30 cellular contexts compared by ENCODE assay signal in genomic region chr2:143833258-143833657, GRCh38.
"Had no signal": no experiment of that assay in that cellular context is flagged by ENCODE, and none has a peak within 500 bp of the region (broad histone marks: within the 10 kb centered on the region; RNA-seq: fewer than 3 reads in every experiment).

No MANE protein-coding gene starts in this region.

- DNase-seq: activated CD4-positive, alpha-beta memory T cell treated with anti-CD3 and anti-CD28 coated beads, Interleukin-2, amount 10 ng/mL, durations not matched to agents 7 days and 5 days; activated CD4-positive, alpha-beta T cell treated with anti-CD3 and anti-CD28 coated beads for 36 hours; activated CD4-positive, alpha-beta T cell treated with anti-CD3 and anti-CD28 coated beads, Interleukin-2, amount 10 ng/mL, durations not matched to agents 24 days and 14 days; activated CD4-positive, alpha-beta T cell treated with anti-CD3 and anti-CD28 coated beads, Interleukin-2, amount 50 U/mL, for 4 hours; activated CD4-positive, CD25-positive, alpha-beta regulatory T cell; activated CD4-positive, CD25-positive, alpha-beta regulatory T cell treated with anti-CD3 and anti-CD28 coated beads, Interleukin-2, amount 50 U/mL, for 72 hours; activated CD8-positive, alpha-beta memory T cell treated with anti-CD3 and anti-CD28 coated beads, Interleukin-2, amount 50 U/mL, for 48 hours; activated gamma-delta T cell; activated naive CD4-positive, alpha-beta T cell; activated naive CD4-positive, alpha-beta T cell treated with anti-CD3 and anti-CD28 coated beads, Interleukin-2, amount 10 ng/mL, durations not matched to agents 7 days and 5 days; activated naive CD8-positive, alpha-beta T cell treated with anti-CD3 and anti-CD28 coated beads, Interleukin-2, amount 10 ng/mL, durations not matched to agents 7 days and 5 days; activated T-cell treated with anti-CD3 and anti-CD28 coated beads for 4 hours; activated T-cell treated with anti-CD3 and anti-CD28 coated beads, Interleukin-2, amount 50 U/mL, for 24 hours; activated T-cell treated with anti-CD3 and anti-CD28 coated beads, Interleukin-2, amount 50 U/mL, for 72 hours; brain microvascular endothelial cell; dorsolateral prefrontal cortex; effector memory CD4-positive, alpha-beta T cell; endodermal cell; foreskin fibroblast; heart right ventricle; T-helper 1 cell; T-helper 17 cell; T1000; WERI-Rb-1 had no signal

- H3K9me3 Mint-ChIP-seq: activated naive CD4-positive, alpha-beta T cell treated with anti-CD3 and anti-CD28 coated beads, Interleukin-2, amount 10 ng/mL, durations not matched to agents 7 days and 5 days; central memory CD8-positive, alpha-beta T cell; dendritic cell treated with granulocyte-macrophage colony-stimulating factor and Interleukin-4, amounts not matched to agents 40 ng/mL and 50 ng/mL, for 4 days; endodermal cell; T-helper 2 cell treated with Interferon-gamma antibody and Interleukin-4, amounts not matched to agents 5 μg/mL and 100 μg/mL, for 36 hours had no signal

- H3K4me1 Mint-ChIP-seq: activated CD4-positive, alpha-beta memory T cell treated with anti-CD3 and anti-CD28 coated beads, Interleukin-2, amount 10 ng/mL, durations not matched to agents 7 days and 5 days; activated CD4-positive, alpha-beta T cell treated with anti-CD3 and anti-CD28 coated beads for 36 hours; activated CD4-positive, alpha-beta T cell treated with anti-CD3 and anti-CD28 coated beads, Interleukin-2, amount 10 ng/mL, durations not matched to agents 24 days and 14 days; activated naive CD4-positive, alpha-beta T cell treated with anti-CD3 and anti-CD28 coated beads, Interleukin-2, amount 10 ng/mL, durations not matched to agents 7 days and 5 days; activated naive CD8-positive, alpha-beta T cell treated with anti-CD3 and anti-CD28 coated beads, Interleukin-2, amount 10 ng/mL, durations not matched to agents 7 days and 5 days; central memory CD8-positive, alpha-beta T cell; T-helper 17 cell had no signal

- H3K4me3 ChIP-seq: coronary artery, dorsolateral prefrontal cortex, heart right ventricle had no signal

- H3K4me1 ChIP-seq: heart right ventricle had no signal

- H3K36me3 Mint-ChIP-seq: activated naive CD4-positive, alpha-beta T cell treated with anti-CD3 and anti-CD28 coated beads, Interleukin-2, amount 10 ng/mL, durations not matched to agents 7 days and 5 days; activated naive CD4-positive, alpha-beta T cell treated with anti-CD3 and anti-CD28 coated beads, Interleukin-2, amount 50 U/mL, for 72 hours; activated naive CD8-positive, alpha-beta T cell treated with anti-CD3 and anti-CD28 coated beads, Interleukin-2, amount 10 ng/mL, durations not matched to agents 7 days and 5 days had no signal

- H3K9me3 ChIP-seq: heart right ventricle had no signal

- H3K27me3 Mint-ChIP-seq: activated CD4-positive, alpha-beta memory T cell treated with anti-CD3 and anti-CD28 coated beads, Interleukin-2, amount 10 ng/mL, durations not matched to agents 7 days and 5 days; activated CD4-positive, alpha-beta T cell treated with anti-CD3 and anti-CD28 coated beads, Interleukin-2, amount 10 ng/mL, durations not matched to agents 24 days and 14 days; activated naive CD4-positive, alpha-beta T cell treated with anti-CD3 and anti-CD28 coated beads, Interleukin-2, amount 10 ng/mL, durations not matched to agents 7 days and 5 days; central memory CD8-positive, alpha-beta T cell; dendritic cell treated with granulocyte-macrophage colony-stimulating factor and Interleukin-4, amounts not matched to agents 40 ng/mL and 50 ng/mL, for 4 days had no signal

- H3K36me3 ChIP-seq: brain microvascular endothelial cell, heart right ventricle, WERI-Rb-1 had no signal

- H3K27me3 ChIP-seq: brain microvascular endothelial cell, dorsolateral prefrontal cortex, heart right ventricle had no signal

- ATAC-seq: activated CD4-positive, alpha-beta T cell treated with anti-CD3 and anti-CD28 coated beads for 36 hours; activated naive CD4-positive, alpha-beta T cell treated with anti-CD3 and anti-CD28 coated beads, Interleukin-2, amount 50 U/mL, for 72 hours; activated T-cell treated with anti-CD3 and anti-CD28 coated beads, Interleukin-2, amount 50 U/mL, for 72 hours; esophagus mucosa; heart right ventricle; T-helper 17 cell had no signal

- H3K27ac Mint-ChIP-seq: activated CD4-positive, alpha-beta memory T cell treated with anti-CD3 and anti-CD28 coated beads, Interleukin-2, amount 10 ng/mL, durations not matched to agents 7 days and 5 days; activated CD4-positive, alpha-beta T cell treated with anti-CD3 and anti-CD28 coated beads for 36 hours; activated CD4-positive, alpha-beta T cell treated with anti-CD3 and anti-CD28 coated beads, Interleukin-2, amount 10 ng/mL, durations not matched to agents 24 days and 14 days; activated naive CD4-positive, alpha-beta T cell treated with anti-CD3 and anti-CD28 coated beads, Interleukin-2, amount 10 ng/mL, durations not matched to agents 7 days and 5 days; activated naive CD4-positive, alpha-beta T cell treated with anti-CD3 and anti-CD28 coated beads, Interleukin-2, amount 50 U/mL, for 72 hours; activated naive CD8-positive, alpha-beta T cell treated with anti-CD3 and anti-CD28 coated beads, Interleukin-2, amount 10 ng/mL, durations not matched to agents 7 days and 5 days; activated T-cell treated with anti-CD3 and anti-CD28 coated beads, Interleukin-2, amount 50 U/mL, for 24 hours; activated T-cell treated with anti-CD3 and anti-CD28 coated beads, Interleukin-2, amount 50 U/mL, for 72 hours; dendritic cell treated with granulocyte-macrophage colony-stimulating factor and Interleukin-4, amounts not matched to agents 40 ng/mL and 50 ng/mL, for 4 days; endodermal cell; T-helper 17 cell; T-helper 2 cell treated with Interferon-gamma antibody and Interleukin-4, amounts not matched to agents 5 μg/mL and 100 μg/mL, for 36 hours had no signal

- H3K27ac ChIP-seq: brain microvascular endothelial cell, coronary artery, dorsolateral prefrontal cortex, heart right ventricle, WERI-Rb-1 had no signal

- H3K4me3 Mint-ChIP-seq: activated CD4-positive, alpha-beta memory T cell treated with anti-CD3 and anti-CD28 coated beads, Interleukin-2, amount 10 ng/mL, durations not matched to agents 7 days and 5 days; activated CD4-positive, alpha-beta T cell treated with anti-CD3 and anti-CD28 coated beads for 36 hours; activated CD4-positive, alpha-beta T cell treated with anti-CD3 and anti-CD28 coated beads, Interleukin-2, amount 10 ng/mL, durations not matched to agents 24 days and 14 days; activated naive CD4-positive, alpha-beta T cell treated with anti-CD3 and anti-CD28 coated beads, Interleukin-2, amount 10 ng/mL, durations not matched to agents 7 days and 5 days; activated naive CD8-positive, alpha-beta T cell treated with anti-CD3 and anti-CD28 coated beads, Interleukin-2, amount 10 ng/mL, durations not matched to agents 7 days and 5 days; activated T-cell treated with anti-CD3 and anti-CD28 coated beads, Interleukin-2, amount 50 U/mL, for 24 hours; activated T-cell treated with anti-CD3 and anti-CD28 coated beads, Interleukin-2, amount 50 U/mL, for 72 hours; central memory CD8-positive, alpha-beta T cell; dendritic cell treated with granulocyte-macrophage colony-stimulating factor and Interleukin-4, amounts not matched to agents 40 ng/mL and 50 ng/mL, for 4 days; endodermal cell; T-helper 17 cell; T-helper 2 cell treated with Interferon-gamma antibody and Interleukin-4, amounts not matched to agents 5 μg/mL and 100 μg/mL, for 36 hours had no signal
